ENCODE assay signal across 2 cellular contexts in the genomic region with DNA sequence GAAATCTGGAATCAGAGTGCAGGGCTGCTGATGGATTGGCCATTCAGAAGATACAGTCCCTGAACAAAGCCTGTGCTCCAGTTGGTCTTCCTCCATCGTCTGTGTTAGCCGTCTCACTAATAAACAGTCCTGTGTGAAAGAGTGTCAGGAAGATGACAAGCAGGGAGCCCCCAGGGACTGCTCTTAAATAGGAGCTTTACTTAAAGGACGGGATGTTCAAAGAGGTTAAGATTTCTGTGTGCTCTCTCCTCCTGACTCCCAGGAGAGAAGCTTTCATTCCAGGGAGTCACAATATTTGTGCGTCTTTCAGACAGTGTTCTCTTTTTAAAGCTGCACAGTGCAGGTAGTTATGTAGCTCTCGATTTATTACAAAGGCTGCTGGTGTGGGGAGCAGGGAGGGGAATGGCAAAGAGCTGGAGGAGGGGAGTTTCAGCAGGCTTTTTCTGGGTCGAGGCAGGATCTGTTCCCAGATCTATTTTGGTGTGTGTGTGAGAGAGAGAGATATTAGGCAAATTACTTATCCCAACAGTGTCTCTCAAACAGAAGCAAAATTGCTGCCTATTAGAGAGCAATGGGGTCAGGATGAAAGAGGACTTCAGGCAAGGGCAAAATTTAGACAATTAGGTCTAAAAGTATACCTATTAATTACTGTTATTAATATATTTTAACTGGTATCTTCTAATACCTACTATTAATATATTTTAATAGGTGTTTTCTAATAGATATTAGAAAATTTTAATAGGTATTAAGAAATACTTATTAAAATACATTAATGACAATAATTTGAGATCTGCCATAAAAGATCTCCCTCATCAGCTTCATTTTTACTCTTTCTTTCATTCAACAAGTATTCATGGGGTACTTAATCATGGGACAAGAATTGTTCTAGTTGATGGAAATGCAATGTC.
A peak's percentile ranks its signal among the peaks of the same experiment; 100 is the strongest.
TF ChIP-seq lines count a peak whose summit lies in the region.

No MANE protein-coding gene starts in this region.

TF ChIP-seq in K562, 482 proteins besides CTCF, POLR2A, EP300 and RAD21:
- TF ChIP-seq DACH1 (IDR thresholded peaks at IDR 0.05; ENCODE audit: partially characterized antibody) = peak; percentile 93
- TF ChIP-seq, protein P1, sequence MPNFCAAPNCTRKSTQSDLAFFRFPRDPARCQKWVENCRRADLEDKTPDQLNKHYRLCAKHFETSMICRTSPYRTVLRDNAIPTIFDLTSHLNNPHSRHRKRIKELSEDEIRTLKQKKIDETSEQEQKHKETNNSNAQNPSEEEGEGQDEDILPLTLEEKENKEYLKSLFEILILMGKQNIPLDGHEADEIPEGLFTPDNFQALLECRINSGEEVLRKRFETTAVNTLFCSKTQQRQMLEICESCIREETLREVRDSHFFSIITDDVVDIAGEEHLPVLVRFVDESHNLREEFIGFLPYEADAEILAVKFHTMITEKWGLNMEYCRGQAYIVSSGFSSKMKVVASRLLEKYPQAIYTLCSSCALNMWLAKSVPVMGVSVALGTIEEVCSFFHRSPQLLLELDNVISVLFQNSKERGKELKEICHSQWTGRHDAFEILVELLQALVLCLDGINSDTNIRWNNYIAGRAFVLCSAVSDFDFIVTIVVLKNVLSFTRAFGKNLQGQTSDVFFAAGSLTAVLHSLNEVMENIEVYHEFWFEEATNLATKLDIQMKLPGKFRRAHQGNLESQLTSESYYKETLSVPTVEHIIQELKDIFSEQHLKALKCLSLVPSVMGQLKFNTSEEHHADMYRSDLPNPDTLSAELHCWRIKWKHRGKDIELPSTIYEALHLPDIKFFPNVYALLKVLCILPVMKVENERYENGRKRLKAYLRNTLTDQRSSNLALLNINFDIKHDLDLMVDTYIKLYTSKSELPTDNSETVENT (CRISPR knock-in tag; IDR thresholded peaks at IDR 0.05) = no peak
- TF ChIP-seq SMC3 (conservative IDR thresholded peaks at IDR 0.05; ENCODE audit: insufficient read depth, low read depth, low read length) = no peak
- no peak for TF ChIP-seq FOXJ2 (tag; IDR thresholded peaks at IDR 0.05)
- no peak for TF ChIP-seq RBM22 (IDR thresholded peaks at IDR 0.05; ENCODE audit: low read depth, low read length, poor library complexity, severe bottlenecking)

TF ChIP-seq in neural cell, 6 proteins besides CTCF, POLR2A, EP300 and RAD21:
- TF ChIP-seq, protein P2, sequence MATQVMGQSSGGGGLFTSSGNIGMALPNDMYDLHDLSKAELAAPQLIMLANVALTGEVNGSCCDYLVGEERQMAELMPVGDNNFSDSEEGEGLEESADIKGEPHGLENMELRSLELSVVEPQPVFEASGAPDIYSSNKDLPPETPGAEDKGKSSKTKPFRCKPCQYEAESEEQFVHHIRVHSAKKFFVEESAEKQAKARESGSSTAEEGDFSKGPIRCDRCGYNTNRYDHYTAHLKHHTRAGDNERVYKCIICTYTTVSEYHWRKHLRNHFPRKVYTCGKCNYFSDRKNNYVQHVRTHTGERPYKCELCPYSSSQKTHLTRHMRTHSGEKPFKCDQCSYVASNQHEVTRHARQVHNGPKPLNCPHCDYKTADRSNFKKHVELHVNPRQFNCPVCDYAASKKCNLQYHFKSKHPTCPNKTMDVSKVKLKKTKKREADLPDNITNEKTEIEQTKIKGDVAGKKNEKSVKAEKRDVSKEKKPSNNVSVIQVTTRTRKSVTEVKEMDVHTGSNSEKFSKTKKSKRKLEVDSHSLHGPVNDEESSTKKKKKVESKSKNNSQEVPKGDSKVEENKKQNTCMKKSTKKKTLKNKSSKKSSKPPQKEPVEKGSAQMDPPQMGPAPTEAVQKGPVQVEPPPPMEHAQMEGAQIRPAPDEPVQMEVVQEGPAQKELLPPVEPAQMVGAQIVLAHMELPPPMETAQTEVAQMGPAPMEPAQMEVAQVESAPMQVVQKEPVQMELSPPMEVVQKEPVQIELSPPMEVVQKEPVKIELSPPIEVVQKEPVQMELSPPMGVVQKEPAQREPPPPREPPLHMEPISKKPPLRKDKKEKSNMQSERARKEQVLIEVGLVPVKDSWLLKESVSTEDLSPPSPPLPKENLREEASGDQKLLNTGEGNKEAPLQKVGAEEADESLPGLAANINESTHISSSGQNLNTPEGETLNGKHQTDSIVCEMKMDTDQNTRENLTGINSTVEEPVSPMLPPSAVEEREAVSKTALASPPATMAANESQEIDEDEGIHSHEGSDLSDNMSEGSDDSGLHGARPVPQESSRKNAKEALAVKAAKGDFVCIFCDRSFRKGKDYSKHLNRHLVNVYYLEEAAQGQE (IDR thresholded peaks at IDR 0.05; ENCODE audit: borderline replicate concordance) = peak; percentile 67
- no peak for TF ChIP-seq EZH2 (IDR thresholded peaks at IDR 0.05; ENCODE audit: borderline replicate concordance, insufficient read depth, low read length, poor library complexity, severe bottlenecking)
- TF ChIP-seq TAF1 (IDR thresholded peaks at IDR 0.05; ENCODE audit: low read depth) = no peak
- peak; percentile 100 for TF ChIP-seq POLR2AphosphoS5 (IDR thresholded peaks at IDR 0.05)
- TF ChIP-seq MXI1 (conservative IDR thresholded peaks at IDR 0.05; ENCODE audit: poor library complexity, severe bottlenecking) = peak; percentile 22
- TF ChIP-seq SMC3 (conservative IDR thresholded peaks at IDR 0.05; ENCODE audit: poor library complexity) = peak; percentile 49
